11 cellular contexts compared by ENCODE assay signal in the genomic region with DNA sequence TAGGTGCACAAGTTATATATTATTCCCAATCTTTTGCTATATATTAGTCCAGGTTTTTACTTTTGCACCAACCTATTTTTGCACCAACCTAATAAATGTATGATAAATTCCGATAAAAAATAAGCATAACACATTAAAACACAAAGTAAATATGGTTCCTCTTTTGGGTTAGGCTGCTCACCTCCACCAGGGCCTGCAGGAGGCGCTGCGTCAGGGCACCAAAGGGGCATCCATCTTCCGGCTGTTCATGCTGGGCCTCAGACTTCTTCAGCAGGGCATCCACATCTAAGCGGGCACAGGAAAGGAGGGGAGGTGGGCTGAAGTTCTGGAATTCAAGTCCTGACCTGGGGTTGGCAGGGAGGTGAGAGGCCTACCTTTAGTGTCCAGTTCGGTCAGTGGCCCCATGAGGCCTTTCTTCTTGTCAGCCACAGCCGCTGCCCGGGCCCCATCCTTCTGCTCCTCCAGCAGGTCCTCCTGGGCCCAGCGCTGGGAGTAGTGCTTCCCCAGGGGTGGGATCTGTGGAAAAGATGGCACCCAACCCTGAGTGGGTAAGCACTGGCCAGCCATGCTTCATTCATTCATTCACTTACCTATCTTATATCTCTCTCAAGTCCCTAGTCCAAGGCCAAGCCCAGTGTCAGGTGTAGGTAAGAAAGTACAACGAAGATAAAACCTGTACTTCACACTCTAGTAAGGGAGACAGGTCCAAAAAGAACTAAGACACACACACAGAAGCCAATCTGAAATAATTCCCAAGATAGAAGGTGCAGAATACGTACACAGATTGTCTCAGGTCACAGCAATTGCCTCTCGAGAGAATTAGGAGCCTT. TPM values are rescaled to one million over a fixed set of nuclear protein-coding genes. Genes with fewer than 3 reads are reported as not detected.
DNase-seq lines count a peak whose midpoint lies in the region; TF ChIP-seq lines count a peak whose summit lies in the region.
"Had no signal": no experiment of that assay in that cellular context is flagged by ENCODE, and none has a peak within 500 bp of the region (broad histone marks: within the 10 kb centered on the region; RNA-seq: fewer than 3 reads in every experiment).

No MANE protein-coding gene starts in this region.

- TF ChIP-seq CTCF in Caco-2 (IDR thresholded peaks at IDR 0.05; ENCODE audit: insufficient read depth in 1 of 2, low read depth in 1 of 2, low read length in 1 of 2, severe bottlenecking in 1 of 2, unreplicated experiment in 1 of 2) (peak; percentile 30 to 34), HFF-Myc (IDR thresholded peaks at IDR 0.05; ENCODE audit: low read depth, low read length, missing control alignments) (peak; percentile 69), mesothelial cell of epicardium (IDR thresholded peaks at IDR 0.05; ENCODE audit: unreplicated experiment) (peak; percentile 32), stomach (IDR thresholded peaks at IDR 0.05) (peak in 1 of 7 experiments; percentile 14)

- POLR2A ChIA-PET in Caco-2 (lab: Charles Lee), result no interaction called here

- whole genome bisulfite sequencing in stomach, 5 donors, result 88 to 95% (median 91%) methylated on average over 12 of the region's 12 CpGs

- CTCF ChIA-PET in Caco-2 (lab: Charles Lee), result interaction anchor here (0.8 kb wide), 1 partner anchor 15 kb away, joined by 3 read pairs; no protein-coding TSS in a partner anchor

- peaks cover 3% of the 10 kb centered on the region for H3K36me3 ChIP-seq in Caco-2 (ENCODE audit: control insufficient read depth, insufficient read depth, low read length)
- H3K36me3 ChIP-seq in stomach, result peaks cover 45 to 89% (median 87%) of the 10 kb centered on the region in 4 donors

- H3K27me3 Mint-ChIP-seq in Caco-2 (ENCODE audit: insufficient read depth, unreplicated experiment) (no peaks in the 10 kb centered on the region), mesothelial cell of epicardium (ENCODE audit: low read depth) (no peaks in the 10 kb centered on the region)
- no peaks in the 10 kb centered on the region for H3K27me3 Mint-ChIP-seq in activated naive CD8-positive, alpha-beta T cell

- H3K4me1 ChIP-seq in Caco-2 (0 out of 2 replicates have a peak, but pooled peaks cover 6% of the 10 kb centered on the region), stomach (peaks cover 8 to 20% (median 17%) of the 10 kb centered on the region in 4 donors)

- peaks cover 12% of the 10 kb centered on the region for H3K4me1 Mint-ChIP-seq in Caco-2 (ENCODE audit: low read depth, unreplicated experiment)
- peaks cover 60% of the 10 kb centered on the region for H3K4me1 Mint-ChIP-seq in activated naive CD8-positive, alpha-beta T cell (ENCODE audit: low read depth)
- H3K4me1 Mint-ChIP-seq in mesothelial cell of epicardium, result peaks cover 9% of the 10 kb centered on the region

- intact Hi-C loops in Caco-2 (cut with micrococcal nuclease; ENCODE audit: unreplicated experiment) (no loop called here), stomach (cut with DNase I; ENCODE audit: low total_unique reads) (no loop called here)

- BruUV-seq in Caco-2 (replicated peaks; lab: Mats Ljungman, UMichigan), result no TSS peak

- no peak for TF ChIP-seq EP300 in stomach (IDR thresholded peaks at IDR 0.05)

- H3K36me3 Mint-ChIP-seq in Caco-2 (ENCODE audit: insufficient read depth, unreplicated experiment) (peaks cover 67% of the 10 kb centered on the region), mesothelial cell of epicardium (peaks cover 41% of the 10 kb centered on the region)
- H3K36me3 Mint-ChIP-seq in activated naive CD8-positive, alpha-beta T cell, result peaks cover 20% of the 10 kb centered on the region

- TF ChIP-seq POLR2A in stomach (IDR thresholded peaks at IDR 0.05), result no peak

- H3K9me3 ChIP-seq in Caco-2 (no peaks in the 10 kb centered on the region), stomach (no peaks in the 10 kb centered on the region)

- H3K27ac Mint-ChIP-seq in Caco-2 (ENCODE audit: unreplicated experiment) (no peak overlapping the region), mesothelial cell of epicardium (no peak overlapping the region)
- H3K27ac Mint-ChIP-seq in activated naive CD8-positive, alpha-beta T cell, result peak overlapping the region; percentile 96

- DNase-seq in Caco-2 (no peak), HFF-Myc (ENCODE audit: extremely low read depth, low read depth) (no peak), mesothelial cell of epicardium (ENCODE audit: low spot score in 2 of 2, unreplicated experiment in 2 of 2) (no peak), mesenteric fat pad (ENCODE audit: low spot score) (no peak), stomach (no peak), epidermal melanocyte (ENCODE audit: insufficient read length, low spot score) (no peak)
- no peak for DNase-seq in stimulated activated CD4-positive, alpha-beta T cell treated with anti-CD3 and anti-CD28 coated beads, Interleukin-15, amount 100 ng/mL, for 24 hours
- DNase-seq: activated CD8-positive, alpha-beta memory T cell treated with anti-CD3 and anti-CD28 coated beads for 24 hours; NCI-H2227 treated with DMSO at 0.1 percent for 48 hours; occipital lobe had no signal

- H3K27ac ChIP-seq in stomach, result no peak overlapping the region

- H3K4me3 ChIP-seq in Caco-2 (ENCODE audit: low read depth, low read length), result no peak overlapping the region
- H3K4me3 ChIP-seq in HFF-Myc (replicated peaks; ENCODE audit: low read depth, low read length), result no peak overlapping the region
- no peak overlapping the region for H3K4me3 ChIP-seq in stomach

- H3K9me3 Mint-ChIP-seq in Caco-2 (ENCODE audit: unreplicated experiment) (no peaks in the 10 kb centered on the region), mesothelial cell of epicardium (no peaks in the 10 kb centered on the region)
- no peaks in the 10 kb centered on the region for H3K9me3 Mint-ChIP-seq in activated naive CD8-positive, alpha-beta T cell (ENCODE audit: low read depth)

- H3K4me3 Mint-ChIP-seq in Caco-2 (ENCODE audit: unreplicated experiment) (no peak overlapping the region), mesothelial cell of epicardium (no peak overlapping the region)
- H3K4me3 Mint-ChIP-seq in activated naive CD8-positive, alpha-beta T cell, result peak overlapping the region; percentile 69

- no peaks in the 10 kb centered on the region for H3K27me3 ChIP-seq in Caco-2 (replicated peaks; ENCODE audit: control insufficient read depth, insufficient read depth, low read length)
- no peaks in the 10 kb centered on the region for H3K27me3 ChIP-seq in stomach

RNA-seq across cellular contexts. Expression of a gene that starts 5.2 kb away (rescaled TPM):
- total RNA-seq in Caco-2 (2022) (49.2 and 49.6 TPM in 2 replicates), mesothelial cell of epicardium (67.2 to 71.0 TPM (median 69.8 TPM) in 3 replicates), mesenteric fat pad (40.4 TPM), stomach (10 to 100 TPM; 29.2 to 62.6 (median 31.2) TPM)
- 10 to 100 TPM; 36.4 to 62.0 (median 61.0) TPM for polyA plus RNA-seq in stomach

RNA-seq across cellular contexts. Expression of a gene that starts 5.8 kb away (rescaled TPM):
- total RNA-seq in Caco-2 (2022), result 158 and 160 TPM in 2 replicates
- 128 to 138 TPM (median 131 TPM) in 3 replicates for total RNA-seq in mesothelial cell of epicardium
- total RNA-seq in mesenteric fat pad, result 151 TPM
- 100 to 1,000 TPM in 3 of 5 donors, 10 to 100 TPM in 2; 45.5 to 173 (median 129) TPM for total RNA-seq in stomach
- polyA plus RNA-seq in stomach, result 100 to 1,000 TPM in 2 of 3 donors, 10 to 100 TPM in 1; 69.4 to 180 (median 117) TPM

RNA-seq across cellular contexts. Expression of a gene that starts 17.3 kb away (rescaled TPM):
- total RNA-seq in Caco-2 (2022) (9.7 and 11.9 TPM in 2 replicates), mesothelial cell of epicardium (9.7 to 11.3 TPM (median 10.8 TPM) in 3 replicates), mesenteric fat pad (98.6 TPM), stomach (10 to 100 TPM; 14.3 to 61.1 (median 27.4) TPM)
- 10 to 100 TPM; 22.9 to 37.2 (median 23.2) TPM for polyA plus RNA-seq in stomach

RNA-seq across cellular contexts. Expression of a gene that starts 23.0 kb away (rescaled TPM):
- total RNA-seq in Caco-2 (2022), result 10.3 and 13.3 TPM in 2 replicates
- 115 to 119 TPM (median 116 TPM) in 3 replicates for total RNA-seq in mesothelial cell of epicardium
- total RNA-seq in mesenteric fat pad, result 31.0 TPM
- 100 to 1,000 TPM in 4 of 5 donors, 10 to 100 TPM in 1; 50.3 to 593 (median 210) TPM for total RNA-seq in stomach
- 10 to 100 TPM in 1 of 3 donors, 1 to 10 TPM in 2; 6.7 to 34.0 (median 7.8) TPM for polyA plus RNA-seq in stomach

RNA-seq across cellular contexts. Expression of a gene that starts 37.3 kb away (rescaled TPM):
- total RNA-seq in Caco-2 (2022) (24.1 and 25.3 TPM in 2 replicates), mesothelial cell of epicardium (37.2 to 51.0 TPM (median 46.0 TPM) in 3 replicates), mesenteric fat pad (14.4 TPM), stomach (10 to 100 TPM in 4 of 5 donors, 1 to 10 TPM in 1; 7.6 to 54.5 (median 22.0) TPM)
- 10 to 100 TPM; 12.4 to 20.0 (median 15.1) TPM for polyA plus RNA-seq in stomach
